In the genomic region with DNA sequence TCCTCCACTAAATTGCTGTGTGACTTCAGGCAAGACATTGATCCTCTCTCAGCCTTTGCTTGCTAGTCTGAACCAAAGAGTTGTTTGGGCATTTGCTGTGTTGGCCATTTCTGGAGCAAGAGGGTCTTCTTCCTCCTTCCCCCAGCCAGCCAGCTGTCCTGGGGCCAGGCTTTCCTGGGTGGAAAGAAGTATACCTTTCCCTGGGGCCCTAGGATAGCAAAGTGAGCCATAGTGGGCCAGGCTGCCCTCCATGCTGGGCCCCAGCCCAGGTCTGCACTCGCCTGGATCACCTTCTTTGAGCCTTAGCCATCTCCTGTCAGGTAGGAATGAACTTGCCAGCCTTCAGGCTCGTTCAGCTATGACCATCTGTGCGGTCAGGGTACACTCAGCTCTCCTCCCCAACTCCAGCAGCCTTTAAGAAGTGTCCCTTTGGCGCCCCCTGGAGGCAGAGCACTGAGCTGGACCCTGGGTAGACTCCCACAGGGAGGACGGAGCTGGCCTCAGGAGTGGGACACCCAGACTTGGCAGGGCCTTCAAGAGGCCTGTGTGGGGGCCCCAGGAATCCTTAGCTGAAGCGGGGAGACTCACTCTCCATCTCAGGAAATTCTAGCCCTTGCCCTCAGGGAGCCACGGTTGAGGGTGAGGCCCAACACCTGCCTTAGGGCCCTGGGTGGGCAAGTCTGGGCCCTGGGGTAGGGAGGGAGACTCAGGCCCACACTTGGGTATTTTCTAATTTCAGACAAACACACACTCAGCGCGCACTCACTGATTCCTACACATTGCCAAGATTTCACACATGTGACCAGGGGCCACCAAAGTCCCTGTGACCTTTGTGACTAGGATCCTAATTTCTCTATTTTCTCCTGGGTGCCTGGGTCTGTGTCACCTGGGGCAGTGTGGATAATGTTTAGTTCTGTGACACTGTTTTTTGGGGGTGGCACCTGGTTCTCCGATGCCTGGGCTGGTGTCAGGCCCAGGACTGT, we compare ENCODE assay signal across 8 cellular contexts.
DNase-seq lines count a peak whose midpoint lies in the region; TF ChIP-seq lines count a peak whose summit lies in the region.

No MANE protein-coding gene starts in this region.

- peaks cover 11% of the 10 kb centered on the region for H3K4me1 Mint-ChIP-seq in nephron

- peak; percentile 74 to 87 (median 83) for TF ChIP-seq CTCF in nephron (IDR thresholded peaks at IDR 0.05; ENCODE audit: unreplicated experiment in 3 of 3)

- DNase-seq in NCI-H1417 (lab: John Stamatoyannopoulos, UW) (peak; percentile 65 to 84 (median 84)), NCI-H1417 treated with DMSO at 0.1 percent for 48 hours (lab: John Stamatoyannopoulos, UW) (no peak), HUDEP-2 (lab: John Stamatoyannopoulos, UW; ENCODE audit: unreplicated experiment in 76 of 76) (peak in 67 of 76 experiments; percentile 7 to 82 (median 59)), OCI-M2 (lab: John Stamatoyannopoulos, UW; ENCODE audit: unreplicated experiment) (peak; percentile 2), fibroblast of gingiva (ENCODE audit: low read depth) (peak; percentile 53)
- DNase-seq in activated T-cell treated with anti-CD3 and anti-CD28 coated beads, Interleukin-2, amount 50 U/mL, for 1 hour: peak; percentile 82
- DNase-seq in stimulated activated naive CD4-positive, alpha-beta T cell (lab: John Stamatoyannopoulos, UW): peak; percentile 8 to 68 (median 58)

- no peaks in the 10 kb centered on the region for H3K36me3 Mint-ChIP-seq in nephron (ENCODE audit: low read depth)

- H3K4me3 Mint-ChIP-seq in nephron: no peak overlapping the region

- H3K27ac Mint-ChIP-seq in nephron: no peak overlapping the region

- no peaks in the 10 kb centered on the region for H3K9me3 Mint-ChIP-seq in nephron

- peaks cover 28% of the 10 kb centered on the region for H3K27me3 Mint-ChIP-seq in nephron (ENCODE audit: low read depth)
